8 cellular contexts compared by ENCODE assay signal in genomic region chr10:87093461-87094372, GRCh38. TPM values are rescaled to one million over a fixed set of nuclear protein-coding genes. Genes with fewer than 3 reads are reported as not detected.
DNase-seq lines count a peak whose midpoint lies in the region; ATAC-seq and TF ChIP-seq lines count a peak whose summit lies in the region.

No MANE protein-coding gene starts in this region.

- peaks cover 43% of the 10 kb centered on the region for H3K36me3 ChIP-seq in OCI-LY7 (ENCODE audit: insufficient read depth, low read length)

- POLR2A ChIA-PET in OCI-LY7 (lab: Charles Lee), result interaction anchor here (0.5 to 2.1 kb wide), 6 partner anchors 10 to 117 kb away, joined by 3 to 7 read pairs (median 4); no protein-coding TSS in a partner anchor

- peak overlapping the region; percentile 95 for H3K4me3 Mint-ChIP-seq in activated T-helper 2 cell treated with anti-CD3 and anti-CD28 coated beads, Interferon-gamma antibody, Interleukin-2, Interleukin-4, amounts not matched to agents 10 μg/mL and 5 μg/mL and 100 μg/mL, durations not matched to agents 14 hours and 24 hours and 36 hours (ENCODE audit: low read depth)
- peak overlapping the region; percentile 91 for H3K4me3 Mint-ChIP-seq in nephron progenitor cell

- peak overlapping the region; percentile 92 for H3K4me3 ChIP-seq in OCI-LY7 (ENCODE audit: low read depth, low read length, poor library complexity, severe bottlenecking)

- H2AFZ ChIP-seq in OCI-LY7 (ENCODE audit: low read length), result peak overlapping the region; percentile 60; the same call in 1 of the 2 replicates

- intact Hi-C loops in OCI-LY7 (cut with micrococcal nuclease; ENCODE audit: unreplicated experiment), result loop anchor here (10.0 kb wide), 3 partner anchors 699 to 1901 kb away; partner anchors contain the start of genes FAS and STAMBPL1
- intact Hi-C loops in activated T-helper 2 cell treated with anti-CD3 and anti-CD28 coated beads, Interferon-gamma antibody, Interleukin-2, Interleukin-4, amounts not matched to agents 10 μg/mL and 5 μg/mL and 100 μg/mL, durations not matched to agents 14 hours and 24 hours and 36 hours (cut with micrococcal nuclease), result loop anchor here (1.0 to 10.0 kb wide), 4 partner anchors 9 to 769 kb away; partner anchors contain the start of genes KLLN and PTEN

- H3K9me3 ChIP-seq in OCI-LY7 (ENCODE audit: low read length), result no peaks in the 10 kb centered on the region

- peak; percentile 30 for ATAC-seq in GM18511 (IDR thresholded peaks at IDR 0.05; ENCODE audit: unreplicated experiment)
- peak; percentile 25 for ATAC-seq in HG03045 (IDR thresholded peaks at IDR 0.05; ENCODE audit: unreplicated experiment)
- peak; percentile 20 for ATAC-seq in stimulated activated naive CD8-positive, alpha-beta T cell treated with anti-CD3 and anti-CD28 coated beads, Interleukin-15, Interleukin-2, amounts not matched to agents 100 U/mL and 50 U/mL, for 24 hours

- peaks cover 44% of the 10 kb centered on the region for H3K4me1 ChIP-seq in OCI-LY7 (ENCODE audit: insufficient read depth, low read length, poor library complexity, severe bottlenecking)

- H3K79me2 ChIP-seq in OCI-LY7 (ENCODE audit: insufficient read depth, low read depth, low read length), result peaks cover 69% of the 10 kb centered on the region

- peak overlapping the region; percentile 96 for H3K27ac Mint-ChIP-seq in activated T-helper 2 cell treated with anti-CD3 and anti-CD28 coated beads, Interferon-gamma antibody, Interleukin-2, Interleukin-4, amounts not matched to agents 10 μg/mL and 5 μg/mL and 100 μg/mL, durations not matched to agents 14 hours and 24 hours and 36 hours
- H3K27ac Mint-ChIP-seq in nephron progenitor cell, result peak overlapping the region; percentile 61

- peak; percentile 38 for DNase-seq in ACHN
- peak; percentile 71 for DNase-seq in OCI-LY7 (ENCODE audit: low spot score)
- peak; percentile 71 for DNase-seq in activated T-helper 2 cell treated with anti-CD3 and anti-CD28 coated beads, Interferon-gamma antibody, Interleukin-2, Interleukin-4, amounts not matched to agents 10 μg/mL and 5 μg/mL and 100 μg/mL, durations not matched to agents 14 hours and 24 hours and 36 hours (ENCODE audit: low spot score)
- DNase-seq in fibroblast of peridontal ligament (ENCODE audit: extremely low read depth), result peak; percentile 37
- DNase-seq in nephron progenitor cell, result peak; percentile 67
- DNase-seq in stimulated activated naive CD8-positive, alpha-beta T cell treated with anti-CD3 and anti-CD28 coated beads, Interleukin-15, Interleukin-2, amounts not matched to agents 100 U/mL and 50 U/mL, for 24 hours, result peak; percentile 76

- no peaks in the 10 kb centered on the region for H3K9me2 ChIP-seq in OCI-LY7 (ENCODE audit: insufficient read depth, low read length)

- peak overlapping the region; percentile 78 for H3K27ac ChIP-seq in OCI-LY7 (ENCODE audit: low read depth, low read length, poor library complexity, severe bottlenecking)

- H4K20me1 ChIP-seq in OCI-LY7 (ENCODE audit: insufficient read depth, low read length), result peaks cover 28% of the 10 kb centered on the region

- H3K9me3 Mint-ChIP-seq in activated T-helper 2 cell treated with anti-CD3 and anti-CD28 coated beads, Interferon-gamma antibody, Interleukin-2, Interleukin-4, amounts not matched to agents 10 μg/mL and 5 μg/mL and 100 μg/mL, durations not matched to agents 14 hours and 24 hours and 36 hours, result no peaks in the 10 kb centered on the region
- H3K9me3 Mint-ChIP-seq in nephron progenitor cell, result peaks cover 3% of the 10 kb centered on the region

- no peaks in the 10 kb centered on the region for H3K27me3 Mint-ChIP-seq in activated T-helper 2 cell treated with anti-CD3 and anti-CD28 coated beads, Interferon-gamma antibody, Interleukin-2, Interleukin-4, amounts not matched to agents 10 μg/mL and 5 μg/mL and 100 μg/mL, durations not matched to agents 14 hours and 24 hours and 36 hours (ENCODE audit: low read depth)
- no peaks in the 10 kb centered on the region for H3K27me3 Mint-ChIP-seq in nephron progenitor cell (ENCODE audit: low read depth, poor library complexity)

- peaks cover 44% of the 10 kb centered on the region for H3K4me1 Mint-ChIP-seq in activated T-helper 2 cell treated with anti-CD3 and anti-CD28 coated beads, Interferon-gamma antibody, Interleukin-2, Interleukin-4, amounts not matched to agents 10 μg/mL and 5 μg/mL and 100 μg/mL, durations not matched to agents 14 hours and 24 hours and 36 hours (ENCODE audit: low read depth)
- H3K4me1 Mint-ChIP-seq in nephron progenitor cell, result peaks cover 46% of the 10 kb centered on the region

- in situ Hi-C loops in ACHN (cut with HindIII; ENCODE audit: low pct_ligation_motif_present, low pct_unique_long_range_greater_than_20kb, low sequenced_read_pairs), result no loop called here

- BruUV-seq in OCI-LY7 (replicated peaks; lab: Mats Ljungman, UMichigan), result TSS peak; percentile 54

- TF ChIP-seq CTCF in OCI-LY7 (conservative IDR thresholded peaks at IDR 0.05; ENCODE audit: low read length) (no peak), nephron progenitor cell (IDR thresholded peaks at IDR 0.05) (no peak)

- CTCF ChIA-PET in OCI-LY7 (lab: Charles Lee; ENCODE audit: unreplicated experiment), result no interaction called here

- H3K36me3 Mint-ChIP-seq in activated T-helper 2 cell treated with anti-CD3 and anti-CD28 coated beads, Interferon-gamma antibody, Interleukin-2, Interleukin-4, amounts not matched to agents 10 μg/mL and 5 μg/mL and 100 μg/mL, durations not matched to agents 14 hours and 24 hours and 36 hours (ENCODE audit: low read depth), result peaks cover 49% of the 10 kb centered on the region
- peaks cover 17% of the 10 kb centered on the region for H3K36me3 Mint-ChIP-seq in nephron progenitor cell (ENCODE audit: low read depth)

- peak overlapping the region; percentile 89 for H3K4me2 ChIP-seq in OCI-LY7 (ENCODE audit: low read length)

RNA-seq across cellular contexts. Expression of gene GLUD1, which starts 0.9 kb away (rescaled TPM):
- 86.5 and 98.5 TPM in 2 replicates for total RNA-seq in OCI-LY7 (2014; rRNA removed; shearing (Covaris generic))
- 109 and 114 TPM in 2 replicates for total RNA-seq in OCI-LY7 (2022)
- total RNA-seq in activated T-helper 2 cell treated with anti-CD3 and anti-CD28 coated beads, Interferon-gamma antibody, Interleukin-2, Interleukin-4, amounts not matched to agents 10 μg/mL and 5 μg/mL and 100 μg/mL, durations not matched to agents 14 hours and 24 hours and 36 hours, result 105 and 109 TPM in 2 replicates

RNA-seq across cellular contexts. Expression of gene SHLD2, which starts 1.3 kb away (rescaled TPM):
- total RNA-seq in OCI-LY7 (2014; rRNA removed; shearing (Covaris generic)), result 32.8 and 34.3 TPM in 2 replicates
- 36.1 and 37.3 TPM in 2 replicates for total RNA-seq in OCI-LY7 (2022)
- total RNA-seq in activated T-helper 2 cell treated with anti-CD3 and anti-CD28 coated beads, Interferon-gamma antibody, Interleukin-2, Interleukin-4, amounts not matched to agents 10 μg/mL and 5 μg/mL and 100 μg/mL, durations not matched to agents 14 hours and 24 hours and 36 hours, result 39.9 and 41.7 TPM in 2 replicates

Comparison
In these comparisons a context has a peak if more than half of its experiments do, and no peak if none do; other contexts are left out.
1. Peak in every context shown above with its lines: DNase-seq, ATAC-seq, H3K4me3 ChIP-seq and H3K27ac ChIP-seq.